1 cellular context compared by ENCODE assay signal in genomic region chr5:17882760-17883488, GRCh38.
TF ChIP-seq lines count a peak whose summit lies in the region.

No MANE protein-coding gene starts in this region.

TF ChIP-seq in GM23338, 12 proteins besides CTCF, POLR2A, EP300 and RAD21 (continued from another document):
- TF ChIP-seq, protein P1, sequence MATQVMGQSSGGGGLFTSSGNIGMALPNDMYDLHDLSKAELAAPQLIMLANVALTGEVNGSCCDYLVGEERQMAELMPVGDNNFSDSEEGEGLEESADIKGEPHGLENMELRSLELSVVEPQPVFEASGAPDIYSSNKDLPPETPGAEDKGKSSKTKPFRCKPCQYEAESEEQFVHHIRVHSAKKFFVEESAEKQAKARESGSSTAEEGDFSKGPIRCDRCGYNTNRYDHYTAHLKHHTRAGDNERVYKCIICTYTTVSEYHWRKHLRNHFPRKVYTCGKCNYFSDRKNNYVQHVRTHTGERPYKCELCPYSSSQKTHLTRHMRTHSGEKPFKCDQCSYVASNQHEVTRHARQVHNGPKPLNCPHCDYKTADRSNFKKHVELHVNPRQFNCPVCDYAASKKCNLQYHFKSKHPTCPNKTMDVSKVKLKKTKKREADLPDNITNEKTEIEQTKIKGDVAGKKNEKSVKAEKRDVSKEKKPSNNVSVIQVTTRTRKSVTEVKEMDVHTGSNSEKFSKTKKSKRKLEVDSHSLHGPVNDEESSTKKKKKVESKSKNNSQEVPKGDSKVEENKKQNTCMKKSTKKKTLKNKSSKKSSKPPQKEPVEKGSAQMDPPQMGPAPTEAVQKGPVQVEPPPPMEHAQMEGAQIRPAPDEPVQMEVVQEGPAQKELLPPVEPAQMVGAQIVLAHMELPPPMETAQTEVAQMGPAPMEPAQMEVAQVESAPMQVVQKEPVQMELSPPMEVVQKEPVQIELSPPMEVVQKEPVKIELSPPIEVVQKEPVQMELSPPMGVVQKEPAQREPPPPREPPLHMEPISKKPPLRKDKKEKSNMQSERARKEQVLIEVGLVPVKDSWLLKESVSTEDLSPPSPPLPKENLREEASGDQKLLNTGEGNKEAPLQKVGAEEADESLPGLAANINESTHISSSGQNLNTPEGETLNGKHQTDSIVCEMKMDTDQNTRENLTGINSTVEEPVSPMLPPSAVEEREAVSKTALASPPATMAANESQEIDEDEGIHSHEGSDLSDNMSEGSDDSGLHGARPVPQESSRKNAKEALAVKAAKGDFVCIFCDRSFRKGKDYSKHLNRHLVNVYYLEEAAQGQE (IDR thresholded peaks at IDR 0.05; ENCODE audit: unreplicated experiment) = no peak
- peak; percentile 27; the same call in 1 of the 2 replicates for TF ChIP-seq CREB1 (CRISPR knock-in tag; IDR thresholded peaks at IDR 0.05; ENCODE audit: low read depth)
